In genomic region chr20:38117635-38118034, GRCh38 we compare ENCODE assay signal across 11 cellular contexts. TPM values are rescaled to one million over a fixed set of nuclear protein-coding genes. Genes with fewer than 3 reads are reported as not detected.
A peak's percentile ranks its signal among the peaks of the same experiment; 100 is the strongest.
DNase-seq lines count a peak whose midpoint lies in the region; ATAC-seq and TF ChIP-seq lines count a peak whose summit lies in the region.
"Had no signal": no experiment of that assay in that cellular context is flagged by ENCODE, and none has a peak within 500 bp of the region (broad histone marks: within the 10 kb centered on the region; RNA-seq: fewer than 3 reads in every experiment).

No MANE protein-coding gene starts in this region.

- WGBS in GM23248 (ENCODE audit: low coverage in 1 of 2, low lambda C conversion rate in 2 of 2, missing lambda C conversion rate in 2 of 2), 2 experiments, result 3% methylated on average over 3 of the region's 3 CpGs

- H3K9me2 ChIP-seq in GM23248 (ENCODE audit: insufficient read depth), result no peaks in the 10 kb centered on the region

- peaks cover 39% of the 10 kb centered on the region for H3F3A ChIP-seq in GM23248 (ENCODE audit: insufficient read depth)

- H3K27ac ChIP-seq in GM23248, result peak overlapping the region; percentile 17; the same call in 1 of the 2 replicates
- peak overlapping the region; percentile 87 for H3K27ac ChIP-seq in RWPE2 (ENCODE audit: poor library complexity, severe bottlenecking)

- H3K4me2 ChIP-seq in GM23248 (ENCODE audit: unreplicated experiment), result peak overlapping the region; percentile 10

- no peak overlapping the region for H2AFZ ChIP-seq in GM23248

- H3K36me3 ChIP-seq in GM23248 (ENCODE audit: low read depth) (no peaks in the 10 kb centered on the region), RWPE2 (ENCODE audit: low read depth) (no peaks in the 10 kb centered on the region)

- H4K20me1 ChIP-seq in GM23248 (ENCODE audit: insufficient read depth), result no peaks in the 10 kb centered on the region

- TF ChIP-seq CTCF in RWPE2 (IDR thresholded peaks at IDR 0.05; ENCODE audit: poor library complexity, severe bottlenecking) (no peak), epithelial cell of esophagus (IDR thresholded peaks at IDR 0.05; ENCODE audit: insufficient read depth, low read depth, low read length, missing control alignments) (no peak)

- no peak overlapping the region for H3K4me3 ChIP-seq in GM23248
- H3K4me3 ChIP-seq in RWPE2 (ENCODE audit: severe bottlenecking), result no peak overlapping the region
- H3K4me3 ChIP-seq in epithelial cell of esophagus (ENCODE audit: low read length), result no peak overlapping the region
- H3K4me3 ChIP-seq: GM12878 had no signal

- H3K27me3 ChIP-seq in GM23248 (replicated peaks; ENCODE audit: insufficient read depth), result no peaks in the 10 kb centered on the region
- H3K27me3 ChIP-seq in RWPE2 (ENCODE audit: insufficient read depth, poor library complexity, severe bottlenecking), result no peaks in the 10 kb centered on the region

- H3K9ac ChIP-seq in GM23248, result no peak overlapping the region

- H3K4me1 ChIP-seq in GM23248 (ENCODE audit: insufficient read depth) (peaks cover 29% of the 10 kb centered on the region), RWPE2 (ENCODE audit: insufficient read depth, poor library complexity, severe bottlenecking) (peaks cover 27% of the 10 kb centered on the region)

- in situ Hi-C loops in GM23248 (cut with MboI), result no loop called here

- DNase-seq in GM23248 (peak; percentile 70), RWPE2 (ENCODE audit: low spot score) (peak; percentile 89), epithelial cell of esophagus (ENCODE audit: low read depth) (peak; percentile 64), pulmonary artery endothelial cell (ENCODE audit: low read depth, low spot score) (peak; percentile 53), DMS114 treated with DMSO at 0.1 percent for 48 hours (lab: John Stamatoyannopoulos, UW; ENCODE audit: unreplicated experiment) (no peak), NCI-H1105 treated with DMSO at 0.1 percent for 48 hours (lab: John Stamatoyannopoulos, UW) (no peak), NCI-H526 treated with DMSO at 0.1 percent for 48 hours (lab: John Stamatoyannopoulos, UW) (no peak)
- DNase-seq: amygdala, OCI-M1 had no signal

- no peaks in the 10 kb centered on the region for H3K9me3 ChIP-seq in GM23248 (ENCODE audit: low read depth)
- peaks cover 3% of the 10 kb centered on the region for H3K9me3 ChIP-seq in RWPE2 (ENCODE audit: severe bottlenecking)

- H3K79me2 ChIP-seq in GM23248 (ENCODE audit: insufficient read depth), result no peaks in the 10 kb centered on the region

- peak; percentile 94 for ATAC-seq in RWPE2 (ENCODE audit: low read depth)
- ATAC-seq in GM18520 (IDR thresholded peaks at IDR 0.05; ENCODE audit: unreplicated experiment), result no peak
- ATAC-seq: GM12878 had no signal

RNA-seq across cellular contexts. Expression of gene TGM2, which starts 47.4 kb away (rescaled TPM):
- total RNA-seq in GM23248 (2014; rRNA removed; shearing (Covaris generic)), result 311 and 339 TPM in 2 replicates
- polyA plus RNA-seq in GM23248 (2016; fragmentation: Nextera tagmentation; extraction: Ambion mirVana), result 254 and 269 TPM in 2 replicates
- total RNA-seq in pulmonary artery endothelial cell, result 390 and 674 TPM in 2 replicates

Comparison
In these comparisons a context has a peak if more than half of its experiments do, and no peak if none do; other contexts are left out.
1. DNase-seq: peak in GM23248 (single experiment), RWPE2 (single experiment), epithelial cell of esophagus (single experiment) and pulmonary artery endothelial cell (single experiment); none in DMS114 treated with DMSO at 0.1 percent for 48 hours (single experiment), NCI-H1105 treated with DMSO at 0.1 percent for 48 hours (single experiment) and NCI-H526 treated with DMSO at 0.1 percent for 48 hours (single experiment).